22 cellular contexts compared by ENCODE assay signal in genomic region chr17:15168379-15168778, GRCh38.
"Had no signal": no experiment of that assay in that cellular context is flagged by ENCODE, and none has a peak within 500 bp of the region (broad histone marks: within the 10 kb centered on the region; RNA-seq: fewer than 3 reads in every experiment).

No MANE protein-coding gene starts in this region.

- H3K27me3 ChIP-seq: gastrocnemius medialis, spleen, testis, tibial artery, upper lobe of left lung had no signal

- H3K36me3 ChIP-seq: gastrocnemius medialis, spleen, tibial artery, upper lobe of left lung had no signal

- DNase-seq: cortex of kidney; effector memory CD8-positive, alpha-beta T cell; erythroblast; gastrocnemius medialis; head of caudate nucleus; kidney; natural killer cell; psoas muscle; right cardiac atrium; spleen; stimulated activated CD4-positive, alpha-beta T cell treated with anti-CD3 and anti-CD28 coated beads, Interleukin-4, amount 100 ng/mL, for 4 hours; stimulated activated naive CD8-positive, alpha-beta T cell treated with anti-CD3 and anti-CD28 coated beads, Interleukin-15, Interleukin-2, amounts not matched to agents 100 U/mL and 50 U/mL, for 24 hours; substantia nigra; testis; tibial artery; upper lobe of left lung had no signal

- H3K4me1 ChIP-seq: gastrocnemius medialis, psoas muscle, testis, tibial artery had no signal

- H3K27ac ChIP-seq: gastrocnemius medialis, psoas muscle, skin epidermis, spleen, testis, tibial artery, upper lobe of left lung had no signal

- FAIRE-seq: endometrium, kidney, urothelium cell line had no signal

- H3K4me3 ChIP-seq: gastrocnemius medialis, lung, psoas muscle, skin epidermis, spleen, testis, tibial artery, upper lobe of left lung had no signal

- H3K9me3 ChIP-seq: gastrocnemius medialis, psoas muscle, spleen, testis, tibial artery, upper lobe of left lung had no signal

- ATAC-seq: effector memory CD8-positive, alpha-beta T cell; gastrocnemius medialis; left lobe of liver; natural killer cell; psoas muscle; right cardiac atrium; stimulated activated memory B cell treated with anti-CD40 and anti-IgM and Interleukin-4, amounts not matched to agents 10 μg/mL and 1 μg/mL and 100 μg/mL, for 72 hours; stimulated activated naive CD8-positive, alpha-beta T cell treated with anti-CD3 and anti-CD28 coated beads, Interleukin-15, Interleukin-2, amounts not matched to agents 100 U/mL and 50 U/mL, for 24 hours had no signal
